ENCODE assay signal across 8 cellular contexts in the genomic region with DNA sequence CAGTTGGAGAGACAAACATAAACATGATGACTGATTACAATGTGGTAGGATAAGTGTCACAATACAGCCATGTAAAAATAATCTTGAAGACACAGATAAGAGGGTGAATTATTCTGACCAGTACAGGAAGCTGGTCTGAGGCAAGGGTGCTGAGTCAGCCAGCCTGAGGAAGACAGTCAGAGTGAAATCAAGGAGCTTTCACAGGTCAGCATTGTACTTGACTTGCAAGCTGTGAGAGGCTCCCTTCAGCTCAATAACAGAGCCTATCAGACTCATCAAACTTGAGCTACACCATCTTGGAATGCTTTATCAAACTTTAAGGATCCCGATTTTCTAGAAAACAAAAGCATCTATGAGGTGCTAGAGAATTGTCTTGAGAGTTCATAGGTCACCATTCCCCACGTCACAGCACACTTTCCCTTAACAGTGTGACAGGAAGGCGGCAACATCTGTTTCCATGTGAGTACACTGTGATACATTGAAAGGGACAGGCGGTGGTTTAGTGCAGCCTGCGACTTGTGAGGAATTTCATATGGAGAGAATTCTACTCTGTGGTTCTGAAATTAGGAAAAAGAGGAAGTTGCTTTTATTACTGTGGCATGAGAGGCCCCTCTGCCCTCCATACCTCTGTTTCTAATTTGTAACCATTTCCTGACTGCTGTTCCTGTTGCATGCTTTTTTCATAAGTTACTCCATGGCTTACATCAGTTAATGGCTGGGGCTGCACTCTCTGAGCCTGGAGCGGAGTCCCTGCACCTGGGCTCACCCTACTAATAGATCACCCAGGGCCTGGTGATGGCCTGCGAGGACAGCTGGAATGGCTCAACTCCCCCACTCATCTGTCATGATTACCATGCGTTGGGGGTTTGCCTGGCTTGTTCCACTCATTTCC.
DNase-seq lines count a peak whose midpoint lies in the region; ATAC-seq lines count a peak whose summit lies in the region.

No MANE protein-coding gene starts in this region.

- DNase-seq in GDM1 (lab: John Stamatoyannopoulos, UW) (peak; percentile 79), Kasumi-1 (lab: John Stamatoyannopoulos, UW) (peak; percentile 99), epithelial cell of prostate (ENCODE audit: low read depth, low spot score) (peak; percentile 24), NCI-H748 treated with DMSO at 0.1 percent for 48 hours (lab: John Stamatoyannopoulos, UW) (no peak), NCI-H526 treated with DMSO at 0.1 percent for 48 hours (lab: John Stamatoyannopoulos, UW) (no peak), iPS-NIHi11 (ENCODE audit: low spot score) (no peak)

- no peaks in the 10 kb centered on the region for H3K9me3 Mint-ChIP-seq in stimulated activated memory B cell treated with anti-CD40 and anti-IgM and Interleukin-4, amounts not matched to agents 10 μg/mL and 1 μg/mL and 100 μg/mL, for 72 hours

- H3K36me3 Mint-ChIP-seq in stimulated activated memory B cell treated with anti-CD40 and anti-IgM and Interleukin-4, amounts not matched to agents 10 μg/mL and 1 μg/mL and 100 μg/mL, for 72 hours, result no peaks in the 10 kb centered on the region

- peak; percentile 78 for ATAC-seq in GM21723 (IDR thresholded peaks at IDR 0.05; ENCODE audit: unreplicated experiment)
- ATAC-seq in stimulated activated memory B cell treated with anti-CD40 and anti-IgM and Interleukin-4, amounts not matched to agents 10 μg/mL and 1 μg/mL and 100 μg/mL, for 72 hours, result peak; percentile 47

- H3K27ac ChIP-seq in epithelial cell of prostate, result no peak overlapping the region

- no peak overlapping the region for H3K4me3 Mint-ChIP-seq in stimulated activated memory B cell treated with anti-CD40 and anti-IgM and Interleukin-4, amounts not matched to agents 10 μg/mL and 1 μg/mL and 100 μg/mL, for 72 hours

- H3K27ac Mint-ChIP-seq in stimulated activated memory B cell treated with anti-CD40 and anti-IgM and Interleukin-4, amounts not matched to agents 10 μg/mL and 1 μg/mL and 100 μg/mL, for 72 hours, result no peak overlapping the region

- no peaks in the 10 kb centered on the region for H3K4me1 Mint-ChIP-seq in stimulated activated memory B cell treated with anti-CD40 and anti-IgM and Interleukin-4, amounts not matched to agents 10 μg/mL and 1 μg/mL and 100 μg/mL, for 72 hours

- H3K27me3 Mint-ChIP-seq in stimulated activated memory B cell treated with anti-CD40 and anti-IgM and Interleukin-4, amounts not matched to agents 10 μg/mL and 1 μg/mL and 100 μg/mL, for 72 hours, result no peaks in the 10 kb centered on the region

Comparison
In these comparisons a context has a peak if more than half of its experiments do, and no peak if none do; other contexts are left out.
1. DNase-seq: peak in GDM1 (single experiment), Kasumi-1 (2 of 2) and epithelial cell of prostate (single experiment); none in NCI-H748 treated with DMSO at 0.1 percent for 48 hours (single experiment), NCI-H526 treated with DMSO at 0.1 percent for 48 hours (single experiment) and iPS-NIHi11 (single experiment).